ENCODE assay signal across 35 cellular contexts in genomic region chr13:24043590-24044350, GRCh38.
A peak's percentile ranks its signal among the peaks of the same experiment; 100 is the strongest.
DNase-seq lines count a peak whose midpoint lies in the region; ATAC-seq, FAIRE-seq and TF ChIP-seq lines count a peak whose summit lies in the region.
"Had no signal": no experiment of that assay in that cellular context is flagged by ENCODE, and none has a peak within 500 bp of the region (broad histone marks: within the 10 kb centered on the region; RNA-seq: fewer than 3 reads in every experiment).

No MANE protein-coding gene starts in this region.

- no TSS peak for BruUV-seq in HepG2 (replicated peaks; lab: Mats Ljungman, UMichigan)

- TF ChIP-seq RAD21 in HepG2 (CRISPR knock-in tag; IDR thresholded peaks at IDR 0.05): no peak

- no peak for FAIRE-seq in HepG2 (lab: Jason Lieb, UNC)
- FAIRE-seq: bronchial epithelial cell, GM12892, H1 had no signal

- TF ChIP-seq POLR2A in adrenal gland (IDR thresholded peaks at IDR 0.05) (no peak), HepG2 (IDR thresholded peaks at IDR 0.05; ENCODE audit: insufficient read depth in 1 of 2, low read depth in 2 of 2, low read length in 2 of 2) (no peak)

- WGBS in adrenal gland, 4 donors: 62 to 70% (median 66%) methylated on average over 9 of the region's 9 CpGs
- 25% methylated on average over 9 of the region's 9 CpGs for WGBS in HepG2 (ENCODE audit: low lambda C conversion rate)

- no peak for TF ChIP-seq CTCF in adrenal gland (IDR thresholded peaks at IDR 0.05)
- TF ChIP-seq CTCF in HepG2 (CRISPR knock-in tag; IDR thresholded peaks at IDR 0.05): no peak

- H4K20me1 ChIP-seq in HepG2 (ENCODE audit: insufficient read depth, low read length): no peaks in the 10 kb centered on the region

- H3K36me3 ChIP-seq in adrenal gland (replicated peaks in 1 of 2) (no peaks in the 10 kb centered on the region), HepG2 (replicated peaks in 1 of 2; ENCODE audit: control insufficient read depth in 1 of 2, insufficient read depth in 2 of 2, low read length in 2 of 2) (no peaks in the 10 kb centered on the region)
- H3K36me3 ChIP-seq: colonic mucosa, gastroesophageal sphincter, spleen, uterus had no signal

- CTCF ChIA-PET in HepG2 (lab: Yijun Ruan, JAX; ENCODE audit: low intra/inter-chr PET ratio, low total read pairs): no interaction called here

- H3K27ac ChIP-seq in adrenal gland (peak overlapping the region in 3 of 5 donors; percentile 40 to 81 (median 61)), HepG2 (ENCODE audit: extremely low read length, insufficient read depth, low read length) (no peak overlapping the region)
- H3K27ac ChIP-seq: colonic mucosa had no signal

- H3K79me2 ChIP-seq in HepG2 (ENCODE audit: insufficient read depth, low read length): no peaks in the 10 kb centered on the region

- TF ChIP-seq EP300 in HepG2 (IDR thresholded peaks at IDR 0.05; ENCODE audit: low read depth in 2 of 2, low read length in 2 of 2): no peak
- no peak for TF ChIP-seq EP300 in HepG2 (CRISPR knock-in tag; IDR thresholded peaks at IDR 0.05; ENCODE audit: borderline replicate concordance)

- H3K9me3 ChIP-seq in adrenal gland (replicated peaks in 1 of 3): no peaks in the 10 kb centered on the region
- peaks cover 13% of the 10 kb centered on the region for H3K9me3 ChIP-seq in HepG2 (ENCODE audit: low read length)
- H3K9me3 ChIP-seq: colonic mucosa, uterus had no signal

- DNase-seq in GM03348 (ENCODE audit: low spot score) (peak; percentile 35), adrenal gland (peak in 3 of 7 donors; percentile 14 to 63 (median 42)), kidney tubule cell (ENCODE audit: low spot score) (peak; percentile 17), renal cortical epithelial cell (ENCODE audit: low read depth) (peak; percentile 60), Ammon's horn (ENCODE audit: low spot score) (no peak), T-helper 1 cell (no peak), LoVo (ENCODE audit: low spot score) (no peak), HepG2 (ENCODE audit: low spot score) (no peak)
- DNase-seq: activated B cell treated with CpG ODN at 0.5 μM for 24 hours; activated CD8-positive, alpha-beta memory T cell treated with anti-CD3 and anti-CD28 coated beads, Interleukin-2, amount 10 ng/mL, durations not matched to agents 7 days and 5 days; activated naive CD4-positive, alpha-beta T cell treated with Interleukin-2 at 50 U/mL for 16 hours; activated T-cell treated with anti-CD3 and anti-CD28 coated beads, Interleukin-2, amount 50 U/mL, for 72 hours; amygdala; Calu3; colonic mucosa; effector memory CD8-positive, alpha-beta T cell; hypothalamus; immature natural killer cell; left ventricle myocardium superior; midbrain; natural killer cell; NCI-H1105 treated with DMSO at 0.1 percent for 48 hours; NCI-H2081; NCI-H226; NCI-H69; right cardiac atrium; SHP77; spleen; stimulated activated CD4-positive, alpha-beta T cell treated with anti-CD3 and anti-CD28 coated beads, Interleukin-2, amount 100 ng/mL, for 48 hours; T1000; uterus had no signal

- H3K27me3 ChIP-seq in adrenal gland (no peaks in the 10 kb centered on the region), HepG2 (ENCODE audit: control insufficient read depth in 1 of 2, insufficient read depth in 2 of 2, low read length in 2 of 2) (peaks cover 0 to 8% of the 10 kb centered on the region in 2 experiments; a peak in 1 of 5 replicates)
- H3K27me3 ChIP-seq: colonic mucosa, gastroesophageal sphincter, spleen, uterus had no signal

- peaks cover 3 to 12% of the 10 kb centered on the region in 2 donors for H3K4me1 ChIP-seq in adrenal gland (replicated peaks in 1 of 2)
- H3K4me1 ChIP-seq in HepG2 (ENCODE audit: insufficient read depth, low read length): peaks cover 31% of the 10 kb centered on the region
- H3K4me1 ChIP-seq: colonic mucosa, uterus had no signal

- no peak overlapping the region for H3K9ac ChIP-seq in HepG2 (ENCODE audit: insufficient read depth, low read depth, low read length)

- intact Hi-C loops in adrenal gland (cut with DNase I) (no loop called here), HepG2 (cut with micrococcal nuclease; ENCODE audit: unreplicated experiment) (no loop called here)

- in situ Hi-C loops in HepG2 (cut with HindIII; ENCODE audit: extremely low pct_ligation_motif_present, low pct_unique_long_range_greater_than_20kb): no loop called here

- POLR2A ChIA-PET in HepG2 (lab: Yijun Ruan, JAX): no interaction called here

- H3K4me3 ChIP-seq in adrenal gland (no peak overlapping the region), HepG2 (replicated peaks in 1 of 3; ENCODE audit: insufficient read depth in 1 of 3, low read depth in 2 of 3, low read length in 3 of 3) (no peak overlapping the region)
- H3K4me3 ChIP-seq: colonic mucosa, gastroesophageal sphincter, spleen, uterus had no signal

- no peak overlapping the region for H2AFZ ChIP-seq in HepG2 (ENCODE audit: low read length)

- no peak overlapping the region for H3K4me2 ChIP-seq in HepG2 (ENCODE audit: low read depth, low read length)

- ATAC-seq in HepG2: no peak
- ATAC-seq: activated CD8-positive, alpha-beta memory T cell treated with anti-CD3 and anti-CD28 coated beads, Interleukin-2, amount 10 ng/mL, durations not matched to agents 7 days and 5 days; activated T-cell treated with anti-CD3 and anti-CD28 coated beads, Interleukin-2, amount 50 U/mL, for 72 hours; effector memory CD8-positive, alpha-beta T cell; gastroesophageal sphincter; left ventricle myocardium superior had no signal

TF ChIP-seq in HepG2, 621 proteins besides CTCF, POLR2A, EP300 and RAD21:
- TF ChIP-seq ZBTB42 (CRISPR knock-in tag; IDR thresholded peaks at IDR 0.05) (no peak), ZNF749 (CRISPR knock-in tag; IDR thresholded peaks at IDR 0.05; ENCODE audit: borderline replicate concordance) (no peak), ZNF800 (CRISPR knock-in tag; IDR thresholded peaks at IDR 0.05) (no peak), FLYWCH1 (CRISPR knock-in tag; IDR thresholded peaks at IDR 0.05) (no peak), STAG1 (CRISPR knock-in tag; IDR thresholded peaks at IDR 0.05) (no peak), HMGXB3 (CRISPR knock-in tag; IDR thresholded peaks at IDR 0.05; ENCODE audit: borderline replicate concordance) (no peak), IKZF1 (IDR thresholded peaks at IDR 0.05) (no peak), MTF1 (CRISPR knock-in tag; IDR thresholded peaks at IDR 0.05) (no peak)

Comparison
In these comparisons a context has a peak if more than half of its experiments do, and no peak if none do; other contexts are left out.
1. DNase-seq: peak in GM03348 (single experiment), kidney tubule cell (single experiment) and renal cortical epithelial cell (single experiment); none in Ammon's horn (single experiment), T-helper 1 cell (0 of 5), LoVo (single experiment) and HepG2 (single experiment).